Comparison of ENCODE assay signal across 1 cellular context in the genomic region with DNA sequence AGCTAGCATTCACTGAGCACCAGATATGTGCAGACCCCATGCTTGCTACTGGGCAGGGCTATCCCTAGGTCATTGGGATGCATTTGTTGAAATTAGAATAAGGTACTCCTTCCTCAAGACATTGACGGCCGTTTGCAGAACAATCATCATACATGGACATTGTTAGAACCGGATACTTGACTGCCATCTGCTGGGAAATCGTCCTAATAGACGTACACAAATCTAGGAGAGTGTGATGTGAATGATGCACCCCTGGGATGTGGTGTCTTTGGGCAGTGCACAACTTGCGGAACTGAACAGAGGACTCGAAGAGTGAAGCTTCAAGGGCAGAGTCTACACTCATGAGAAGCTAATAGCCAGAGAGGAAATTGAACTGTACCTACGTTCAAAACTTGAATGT.
TF ChIP-seq lines count a peak whose summit lies in the region.

No MANE protein-coding gene starts in this region.

TF ChIP-seq in WTC11, 78 proteins besides CTCF, POLR2A, EP300 and RAD21 (continued from another document):
- TF ChIP-seq, protein P1, sequence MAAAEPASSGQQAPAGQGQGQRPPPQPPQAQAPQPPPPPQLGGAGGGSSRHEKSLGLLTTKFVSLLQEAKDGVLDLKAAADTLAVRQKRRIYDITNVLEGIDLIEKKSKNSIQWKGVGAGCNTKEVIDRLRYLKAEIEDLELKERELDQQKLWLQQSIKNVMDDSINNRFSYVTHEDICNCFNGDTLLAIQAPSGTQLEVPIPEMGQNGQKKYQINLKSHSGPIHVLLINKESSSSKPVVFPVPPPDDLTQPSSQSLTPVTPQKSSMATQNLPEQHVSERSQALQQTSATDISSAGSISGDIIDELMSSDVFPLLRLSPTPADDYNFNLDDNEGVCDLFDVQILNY (CRISPR knock-in tag; IDR thresholded peaks at IDR 0.05), result no peak
- TF ChIP-seq TEAD1 (CRISPR knock-in tag; IDR thresholded peaks at IDR 0.05), result no peak
- no peak for TF ChIP-seq NFE2L1 (CRISPR knock-in tag; IDR thresholded peaks at IDR 0.05)
- no peak for TF ChIP-seq ATF6 (CRISPR knock-in tag; IDR thresholded peaks at IDR 0.05)
- no peak for TF ChIP-seq ZBTB21 (CRISPR knock-in tag; IDR thresholded peaks at IDR 0.05; ENCODE audit: borderline replicate concordance)
- TF ChIP-seq, protein P2, sequence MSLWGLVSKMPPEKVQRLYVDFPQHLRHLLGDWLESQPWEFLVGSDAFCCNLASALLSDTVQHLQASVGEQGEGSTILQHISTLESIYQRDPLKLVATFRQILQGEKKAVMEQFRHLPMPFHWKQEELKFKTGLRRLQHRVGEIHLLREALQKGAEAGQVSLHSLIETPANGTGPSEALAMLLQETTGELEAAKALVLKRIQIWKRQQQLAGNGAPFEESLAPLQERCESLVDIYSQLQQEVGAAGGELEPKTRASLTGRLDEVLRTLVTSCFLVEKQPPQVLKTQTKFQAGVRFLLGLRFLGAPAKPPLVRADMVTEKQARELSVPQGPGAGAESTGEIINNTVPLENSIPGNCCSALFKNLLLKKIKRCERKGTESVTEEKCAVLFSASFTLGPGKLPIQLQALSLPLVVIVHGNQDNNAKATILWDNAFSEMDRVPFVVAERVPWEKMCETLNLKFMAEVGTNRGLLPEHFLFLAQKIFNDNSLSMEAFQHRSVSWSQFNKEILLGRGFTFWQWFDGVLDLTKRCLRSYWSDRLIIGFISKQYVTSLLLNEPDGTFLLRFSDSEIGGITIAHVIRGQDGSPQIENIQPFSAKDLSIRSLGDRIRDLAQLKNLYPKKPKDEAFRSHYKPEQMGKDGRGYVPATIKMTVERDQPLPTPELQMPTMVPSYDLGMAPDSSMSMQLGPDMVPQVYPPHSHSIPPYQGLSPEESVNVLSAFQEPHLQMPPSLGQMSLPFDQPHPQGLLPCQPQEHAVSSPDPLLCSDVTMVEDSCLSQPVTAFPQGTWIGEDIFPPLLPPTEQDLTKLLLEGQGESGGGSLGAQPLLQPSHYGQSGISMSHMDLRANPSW (CRISPR knock-in tag; conservative IDR thresholded peaks at IDR 0.05; ENCODE audit: low read depth), result no peak
